8 cellular contexts compared by ENCODE assay signal in the genomic region with DNA sequence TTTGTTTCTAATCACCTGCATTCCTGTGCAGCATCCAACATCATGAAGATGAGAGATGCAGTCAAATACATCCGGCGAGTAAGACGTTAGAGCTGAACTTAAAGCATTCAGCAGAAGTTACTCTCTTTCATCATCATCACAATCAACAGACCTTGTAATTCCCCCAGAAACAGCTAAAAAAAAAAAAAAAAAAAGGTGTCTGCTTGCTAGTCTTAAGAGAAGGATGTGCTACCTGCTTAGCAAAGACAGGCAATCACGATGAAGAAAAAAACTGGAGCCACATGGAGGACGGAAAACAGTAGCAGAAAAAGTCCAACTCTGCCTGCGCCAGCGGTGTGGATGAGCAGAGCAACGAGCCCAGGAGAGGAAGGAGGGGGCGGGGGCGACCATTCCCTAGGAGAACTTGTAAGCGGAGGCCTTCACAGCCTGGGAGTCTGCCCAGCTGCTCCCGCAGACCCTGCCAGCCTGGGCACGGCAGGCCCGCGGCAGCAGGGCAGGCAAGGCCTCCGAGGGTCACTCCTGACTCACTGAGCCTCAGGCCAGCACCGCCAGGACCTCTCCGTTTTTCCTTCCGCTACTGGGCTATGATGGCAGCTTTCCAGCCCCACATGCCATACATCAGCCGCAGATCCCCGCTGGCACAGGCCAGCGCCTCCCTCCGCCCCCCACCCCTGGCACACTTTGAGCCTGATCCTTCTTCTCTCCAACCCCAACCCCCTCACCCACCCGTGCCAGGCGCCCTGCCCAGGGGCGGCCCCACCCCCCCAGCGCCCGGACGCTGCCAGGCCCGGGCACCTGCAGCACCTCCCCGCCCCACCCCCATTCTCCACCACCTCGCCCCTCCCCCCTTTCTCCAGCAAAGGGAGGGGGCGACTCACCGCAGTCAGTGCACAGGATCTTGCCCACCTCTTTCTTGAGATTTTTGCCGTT. TPM values are rescaled to one million over a fixed set of nuclear protein-coding genes. Genes with fewer than 3 reads are reported as not detected.
DNase-seq lines count a peak whose midpoint lies in the region; ATAC-seq and TF ChIP-seq lines count a peak whose summit lies in the region.

No MANE protein-coding gene starts in this region.

- H3K4me3 Mint-ChIP-seq in CD8-positive, alpha-beta T cell, result peak overlapping the region; percentile 77

- POLR2A ChIA-PET in CD8-positive, alpha-beta T cell (lab: Charles Lee), result no interaction called here
- POLR2A ChIA-PET in HEK293T (lab: Yijun Ruan, JAX), result interaction anchor here (0.8 to 1.4 kb wide), 3 partner anchors 14 to 80 kb away, joined by 3 read pairs; no protein-coding TSS in a partner anchor

- TF ChIP-seq CTCF in CD8-positive, alpha-beta T cell (IDR thresholded peaks at IDR 0.05), result no peak
- TF ChIP-seq CTCF in VCaP (conservative IDR thresholded peaks at IDR 0.05) (no peak), fibroblast of mammary gland (conservative IDR thresholded peaks at IDR 0.05; ENCODE audit: control insufficient read depth, insufficient read depth, low read depth, low read length) (no peak)

- no peaks in the 10 kb centered on the region for H3K9me3 Mint-ChIP-seq in CD8-positive, alpha-beta T cell

- no peak for ATAC-seq in CD8-positive, alpha-beta T cell
- ATAC-seq in HG03439 (IDR thresholded peaks at IDR 0.05; ENCODE audit: unreplicated experiment), result no peak

- no peaks in the 10 kb centered on the region for H3K36me3 ChIP-seq in CD8-positive, alpha-beta T cell (ENCODE audit: insufficient read depth, low read length)

- CTCF ChIA-PET in CD8-positive, alpha-beta T cell (lab: Charles Lee), result interaction anchor here (0.9 to 2.0 kb wide), 2 partner anchors 73 to 103 kb away, joined by 3 to 6 read pairs; no protein-coding TSS in a partner anchor
- CTCF ChIA-PET in HEK293T (lab: Yijun Ruan, JAX), result interaction anchor here (0.6 to 4.7 kb wide), 4 partner anchors 73 to 473 kb away, joined by 3 to 26 read pairs (median 4); no protein-coding TSS in a partner anchor

- H3K27me3 Mint-ChIP-seq in CD8-positive, alpha-beta T cell (ENCODE audit: low read depth), result peaks cover 62% of the 10 kb centered on the region

- no peaks in the 10 kb centered on the region for H3K9me3 ChIP-seq in CD8-positive, alpha-beta T cell (ENCODE audit: low read length)

- no peak overlapping the region for H3K27ac Mint-ChIP-seq in CD8-positive, alpha-beta T cell

- no peak for DNase-seq in CD8-positive, alpha-beta T cell
- peak; percentile 52 for DNase-seq in HEK293T (ENCODE audit: extremely low spot score)
- DNase-seq in fibroblast of mammary gland (ENCODE audit: low read depth), result peak; percentile 42
- peak; percentile 42 for DNase-seq in myocyte (ENCODE audit: low read depth)
- DNase-seq in activated effector memory CD4-positive, alpha-beta T cell treated with anti-CD3 and anti-CD28 coated beads, Interleukin-2, amount 50 U/mL, for 16 hours, result no peak
- no peak for DNase-seq in LoVo (ENCODE audit: low spot score)

- H3K36me3 Mint-ChIP-seq in CD8-positive, alpha-beta T cell, result no peaks in the 10 kb centered on the region

- H3K4me3 ChIP-seq in CD8-positive, alpha-beta T cell (ENCODE audit: low read depth, low read length), result peak overlapping the region; percentile 52
- H3K4me3 ChIP-seq in fibroblast of mammary gland (ENCODE audit: control insufficient read depth, low read depth, low read length), result peak overlapping the region; percentile 49

- H3K4me1 ChIP-seq in CD8-positive, alpha-beta T cell (ENCODE audit: insufficient read depth, low read length), result peaks cover 17% of the 10 kb centered on the region

- intact Hi-C loops in CD8-positive, alpha-beta T cell (cut with DNase I, micrococcal nuclease), result no loop called here

- peaks cover 26% of the 10 kb centered on the region for H3K4me1 Mint-ChIP-seq in CD8-positive, alpha-beta T cell (ENCODE audit: low read depth)

- peaks cover 24% of the 10 kb centered on the region for H3K27me3 ChIP-seq in CD8-positive, alpha-beta T cell (ENCODE audit: insufficient read depth, low read length)

- no peak overlapping the region for H3K27ac ChIP-seq in CD8-positive, alpha-beta T cell (ENCODE audit: low read depth, low read length)
- peak overlapping the region; percentile 86 for H3K27ac ChIP-seq in VCaP

TF ChIP-seq in HEK293T, 16 proteins besides CTCF, POLR2A, EP300 and RAD21:
- TF ChIP-seq ELF4 (IDR thresholded peaks at IDR 0.05) (no peak), LEF1 (IDR thresholded peaks at IDR 0.05; ENCODE audit: borderline replicate concordance) (no peak), FOXM1 (IDR thresholded peaks at IDR 0.05; ENCODE audit: borderline replicate concordance) (no peak), FOXA1 (IDR thresholded peaks at IDR 0.05) (no peak), L3MBTL2 (conservative IDR thresholded peaks at IDR 0.05) (no peak), NFRKB (IDR thresholded peaks at IDR 0.05) (no peak), CTBP1 (IDR thresholded peaks at IDR 0.05; ENCODE audit: borderline replicate concordance) (no peak), TARDBP (IDR thresholded peaks at IDR 0.05) (no peak), SP1 (IDR thresholded peaks at IDR 0.05) (no peak), ZNF384 (IDR thresholded peaks at IDR 0.05) (no peak), ARNT (IDR thresholded peaks at IDR 0.05) (no peak), HDGF (IDR thresholded peaks at IDR 0.05; ENCODE audit: borderline replicate concordance) (no peak), PKNOX1 (IDR thresholded peaks at IDR 0.05) (no peak), FOXK2 (IDR thresholded peaks at IDR 0.05) (no peak), SUZ12 (IDR thresholded peaks at IDR 0.05) (no peak), BHLHE40 (IDR thresholded peaks at IDR 0.05; ENCODE audit: borderline replicate concordance) (no peak)
TF ChIP-seq in HEK293T: peak in this region for 0.

RNA-seq across cellular contexts. Expression of gene NRG2, which starts 1.3 kb away (rescaled TPM):
- total RNA-seq in CD8-positive, alpha-beta T cell, result under 1 TPM; 0.24 to 0.33 TPM
- not detected in 2 replicates for total RNA-seq in myocyte
- 0.08 TPM for polyA plus RNA-seq in myocyte (2012)

Comparison
In these comparisons a context has a peak if more than half of its experiments do, and no peak if none do; other contexts are left out.
1. DNase-seq: peak in HEK293T (single experiment), fibroblast of mammary gland (single experiment) and myocyte (single experiment); none in CD8-positive, alpha-beta T cell (0 of 7), activated effector memory CD4-positive, alpha-beta T cell treated with anti-CD3 and anti-CD28 coated beads, Interleukin-2, amount 50 U/mL, for 16 hours (single experiment) and LoVo (single experiment).